In genomic region chr14:21437063-21437901, GRCh38 we compare ENCODE assay signal across 8 cellular contexts. TPM values are rescaled to one million over a fixed set of nuclear protein-coding genes. Genes with fewer than 3 reads are reported as not detected.
A peak's percentile ranks its signal among the peaks of the same experiment; 100 is the strongest.
DNase-seq lines count a peak whose midpoint lies in the region; TF ChIP-seq lines count a peak whose summit lies in the region.

No MANE protein-coding gene starts in this region.

- no peaks in the 10 kb centered on the region for H3K27me3 Mint-ChIP-seq in nephron progenitor cell (ENCODE audit: low read depth, poor library complexity)
- H3K27me3 Mint-ChIP-seq in stimulated activated naive CD8-positive, alpha-beta T cell treated with anti-CD3 and anti-CD28 coated beads, Interleukin-15, Interleukin-2, amounts not matched to agents 100 ng/mL and 50 ng/mL, for 24 hours, result no peaks in the 10 kb centered on the region

- H3K4me1 Mint-ChIP-seq in nephron progenitor cell, result peaks cover 36% of the 10 kb centered on the region
- H3K4me1 Mint-ChIP-seq in stimulated activated naive CD8-positive, alpha-beta T cell treated with anti-CD3 and anti-CD28 coated beads, Interleukin-15, Interleukin-2, amounts not matched to agents 100 ng/mL and 50 ng/mL, for 24 hours (ENCODE audit: low read depth), result peaks cover 57% of the 10 kb centered on the region

- no peaks in the 10 kb centered on the region for H3K36me3 ChIP-seq in HAP-1 (replicated peaks)
- H3K36me3 ChIP-seq in MG63, result peaks cover 4% of the 10 kb centered on the region

- DNase-seq in G401 (ENCODE audit: low spot score) (peak; percentile 99), HAP-1 (ENCODE audit: low spot score in 2 of 2) (peak; percentile 96 to 100), MG63 (peak; percentile 96), SHP77 (lab: John Stamatoyannopoulos, UW) (peak; percentile 99), activated gamma-delta T cell (lab: John Stamatoyannopoulos, UW) (peak; percentile 93), fibroblast of the conjunctiva (ENCODE audit: low read depth) (peak; percentile 97), nephron progenitor cell (peak; percentile 99)

- H3K27ac Mint-ChIP-seq in nephron progenitor cell, result peak overlapping the region; percentile 99
- H3K27ac Mint-ChIP-seq in stimulated activated naive CD8-positive, alpha-beta T cell treated with anti-CD3 and anti-CD28 coated beads, Interleukin-15, Interleukin-2, amounts not matched to agents 100 ng/mL and 50 ng/mL, for 24 hours, result peak overlapping the region; percentile 63

- peaks cover 12% of the 10 kb centered on the region for H3K4me1 ChIP-seq in HAP-1

- TF ChIP-seq CTCF in nephron progenitor cell (IDR thresholded peaks at IDR 0.05), result no peak

- H3K9me3 Mint-ChIP-seq in nephron progenitor cell, result no peaks in the 10 kb centered on the region
- H3K9me3 Mint-ChIP-seq in stimulated activated naive CD8-positive, alpha-beta T cell treated with anti-CD3 and anti-CD28 coated beads, Interleukin-15, Interleukin-2, amounts not matched to agents 100 ng/mL and 50 ng/mL, for 24 hours, result no peaks in the 10 kb centered on the region

- peak overlapping the region; percentile 94 for H3K4me3 Mint-ChIP-seq in nephron progenitor cell
- peak overlapping the region; percentile 96 for H3K4me3 Mint-ChIP-seq in stimulated activated naive CD8-positive, alpha-beta T cell treated with anti-CD3 and anti-CD28 coated beads, Interleukin-15, Interleukin-2, amounts not matched to agents 100 ng/mL and 50 ng/mL, for 24 hours

- H3K27me3 ChIP-seq in HAP-1 (ENCODE audit: low read depth), result no peaks in the 10 kb centered on the region
- H3K27me3 ChIP-seq in MG63, result no peaks in the 10 kb centered on the region

- peak overlapping the region; percentile 55 for H3K4me3 ChIP-seq in HAP-1
- peak overlapping the region; percentile 73 for H3K4me3 ChIP-seq in MG63

- H3K36me3 Mint-ChIP-seq in nephron progenitor cell (ENCODE audit: low read depth), result peaks cover 39% of the 10 kb centered on the region
- H3K36me3 Mint-ChIP-seq in stimulated activated naive CD8-positive, alpha-beta T cell treated with anti-CD3 and anti-CD28 coated beads, Interleukin-15, Interleukin-2, amounts not matched to agents 100 ng/mL and 50 ng/mL, for 24 hours (ENCODE audit: low read depth), result peaks cover 27% of the 10 kb centered on the region

- H3K9me3 ChIP-seq in HAP-1 (no peaks in the 10 kb centered on the region), MG63 (no peaks in the 10 kb centered on the region)

- in situ Hi-C loops in G401 (cut with HindIII; ENCODE audit: low sequenced_read_pairs) (no loop called here), HAP-1 (cut with MboI; ENCODE audit: low sequenced_read_pairs) (no loop called here)

RNA-seq across cellular contexts. Expression of gene CHD8, which starts 18.6 kb away (rescaled TPM):
- 54.4 and 65.0 TPM in 2 replicates for total RNA-seq in G401 (2014; rRNA removed; shearing (Covaris generic))
- 24.1 and 24.6 TPM in 2 replicates for total RNA-seq in MG63 (2014; rRNA removed; shearing (Covaris generic); ENCODE audit: low replicate concordance)

RNA-seq across cellular contexts. Expression of gene RAB2B, which starts 39.5 kb away (rescaled TPM):
- 9.0 and 13.4 TPM in 2 replicates for total RNA-seq in G401 (2014; rRNA removed; shearing (Covaris generic))
- total RNA-seq in MG63 (2014; rRNA removed; shearing (Covaris generic); ENCODE audit: low replicate concordance), result 6.5 and 7.2 TPM in 2 replicates

RNA-seq across cellular contexts. Expression of gene TOX4, which starts 39.7 kb away (rescaled TPM):
- total RNA-seq in G401 (2014; rRNA removed; shearing (Covaris generic)), result 45.6 and 56.6 TPM in 2 replicates
- total RNA-seq in MG63 (2014; rRNA removed; shearing (Covaris generic); ENCODE audit: low replicate concordance), result 26.9 and 75.1 TPM in 2 replicates

RNA-seq across cellular contexts. Expression of gene SUPT16H, which starts 53.5 kb away (rescaled TPM):
- total RNA-seq in G401 (2014; rRNA removed; shearing (Covaris generic)), result 70.3 and 87.7 TPM in 2 replicates
- 27.0 and 32.0 TPM in 2 replicates for total RNA-seq in MG63 (2014; rRNA removed; shearing (Covaris generic); ENCODE audit: low replicate concordance)

Comparison
In these comparisons a context has a peak if more than half of its experiments do, and no peak if none do; other contexts are left out.
1. Peak in every context shown above with its lines: DNase-seq and H3K4me3 ChIP-seq.